8 cellular contexts compared by ENCODE assay signal in the genomic region with DNA sequence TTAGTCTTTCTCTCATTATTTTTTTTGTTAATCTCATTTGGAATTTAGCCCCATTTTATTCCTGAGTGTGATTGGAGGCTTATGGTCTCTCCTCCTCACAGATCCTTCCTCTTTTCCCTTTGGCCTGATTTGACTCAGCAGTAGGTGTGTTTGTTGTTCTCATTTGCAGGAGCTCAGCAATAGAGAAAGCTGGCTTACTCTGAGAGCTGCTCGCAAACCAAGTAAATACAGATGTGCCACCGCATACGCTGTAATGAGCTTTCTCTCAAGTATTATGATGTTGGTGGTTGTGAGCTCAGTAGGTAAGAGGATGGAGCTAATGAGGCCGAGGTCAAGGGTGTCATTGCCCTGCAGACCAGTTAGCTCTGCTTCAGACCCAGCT.
A peak's percentile ranks its signal among the peaks of the same experiment; 100 is the strongest.
DNase-seq lines count a peak whose midpoint lies in the region; ATAC-seq, FAIRE-seq and TF ChIP-seq lines count a peak whose summit lies in the region.

No MANE protein-coding gene starts in this region.

- H3K27ac Mint-ChIP-seq in HFFc6 = no peak overlapping the region

- DNase-seq in DMS153 treated with DMSO at 0.1 percent for 48 hours (lab: John Stamatoyannopoulos, UW; ENCODE audit: unreplicated experiment) (peak; percentile 90), NCI-H2029 (lab: John Stamatoyannopoulos, UW) (peak; percentile 95), HCEC 1CT (no peak), HFFc6 (no peak), SK-N-SH (no peak)
- DNase-seq in activated T-cell treated with anti-CD3 and anti-CD28 coated beads, Interleukin-2, amount 50 U/mL, for 1 hour = no peak

- no peak overlapping the region for H3K4me3 ChIP-seq in SK-N-SH (ENCODE audit: low read depth in 2 of 2, low read length in 1 of 2)

- H3K27ac ChIP-seq in SK-N-SH (ENCODE audit: low read depth in 2 of 2, low read length in 1 of 2) = no peak overlapping the region

- peaks cover 31% of the 10 kb centered on the region for H3K36me3 Mint-ChIP-seq in HFFc6 (ENCODE audit: low read depth)

- no peaks in the 10 kb centered on the region for H3F3A ChIP-seq in SK-N-SH (replicated peaks; ENCODE audit: insufficient read depth)

- POLR2A ChIA-PET in SK-N-SH (lab: Yijun Ruan, JAX) = no interaction called here

- H3K36me3 ChIP-seq in SK-N-SH (replicated peaks in 1 of 2; ENCODE audit: control insufficient read depth in 1 of 2, insufficient read depth in 2 of 2, low read length in 1 of 2) = peaks cover 30 to 38% of the 10 kb centered on the region in 2 experiments

- H3K27me3 ChIP-seq in SK-N-SH (ENCODE audit: insufficient read depth) = no peaks in the 10 kb centered on the region

- no peak for TF ChIP-seq CTCF in HFFc6 (IDR thresholded peaks at IDR 0.05)
- TF ChIP-seq CTCF in SK-N-SH (IDR thresholded peaks at IDR 0.05) = no peak

- H3K9me3 Mint-ChIP-seq in HFFc6 = no peaks in the 10 kb centered on the region

- H3K4me1 ChIP-seq in SK-N-SH (ENCODE audit: control insufficient read depth in 1 of 2, insufficient read depth in 2 of 2, low read depth in 1 of 2, low read length in 1 of 2) = peaks cover under 1 to 7% of the 10 kb centered on the region in 2 experiments; a peak in 2 of 4 replicates

- H3K27me3 Mint-ChIP-seq in HFFc6 (ENCODE audit: insufficient read depth) = peaks cover 2% of the 10 kb centered on the region; the same call in 1 of the 2 replicates

- no peaks in the 10 kb centered on the region for H4K20me1 ChIP-seq in SK-N-SH (ENCODE audit: insufficient read depth)

- no peak overlapping the region for H3K9ac ChIP-seq in SK-N-SH

- no peaks in the 10 kb centered on the region for H3K9me2 ChIP-seq in SK-N-SH

- H3K4me1 Mint-ChIP-seq in HFFc6 (ENCODE audit: low read depth) = peaks cover 10% of the 10 kb centered on the region

- TF ChIP-seq RAD21 in SK-N-SH (IDR thresholded peaks at IDR 0.05; ENCODE audit: low read length) = no peak

- CTCF ChIA-PET in SK-N-SH (lab: Yijun Ruan, JAX) = interaction anchor here (0.9 to 1.4 kb wide), 4 partner anchors 8 to 473 kb away, joined by 3 to 4 read pairs (median 3); no protein-coding TSS in a partner anchor

- peak; percentile 76 for FAIRE-seq in islet of Langerhans (lab: Jason Lieb, UNC)

- TF ChIP-seq EP300 in SK-N-SH (IDR thresholded peaks at IDR 0.05; ENCODE audit: borderline replicate concordance in 1 of 2, low read depth in 1 of 2, low read length in 1 of 2) = no peak

- ATAC-seq in GM21723 (IDR thresholded peaks at IDR 0.05; ENCODE audit: unreplicated experiment) = peak; percentile 81

- H3K79me2 ChIP-seq in SK-N-SH (ENCODE audit: insufficient read depth) = 0 out of 2 replicates have a peak, but pooled peaks cover 3% of the 10 kb centered on the region

- no peak overlapping the region for H3K4me2 ChIP-seq in SK-N-SH

- H3K4me3 Mint-ChIP-seq in HFFc6 = no peak overlapping the region

- WGBS in SK-N-SH (ENCODE audit: low lambda C conversion rate) = 91% methylated on average over 4 of the region's 4 CpGs

- H2AFZ ChIP-seq in SK-N-SH (ENCODE audit: low read depth) = no peak overlapping the region

- H3K9me3 ChIP-seq in SK-N-SH = no peaks in the 10 kb centered on the region

TF ChIP-seq in SK-N-SH, 30 proteins besides CTCF, POLR2A, EP300 and RAD21:
- TF ChIP-seq GABPA (IDR thresholded peaks at IDR 0.05; ENCODE audit: low read depth) = no peak
- TF ChIP-seq, protein P1, sequence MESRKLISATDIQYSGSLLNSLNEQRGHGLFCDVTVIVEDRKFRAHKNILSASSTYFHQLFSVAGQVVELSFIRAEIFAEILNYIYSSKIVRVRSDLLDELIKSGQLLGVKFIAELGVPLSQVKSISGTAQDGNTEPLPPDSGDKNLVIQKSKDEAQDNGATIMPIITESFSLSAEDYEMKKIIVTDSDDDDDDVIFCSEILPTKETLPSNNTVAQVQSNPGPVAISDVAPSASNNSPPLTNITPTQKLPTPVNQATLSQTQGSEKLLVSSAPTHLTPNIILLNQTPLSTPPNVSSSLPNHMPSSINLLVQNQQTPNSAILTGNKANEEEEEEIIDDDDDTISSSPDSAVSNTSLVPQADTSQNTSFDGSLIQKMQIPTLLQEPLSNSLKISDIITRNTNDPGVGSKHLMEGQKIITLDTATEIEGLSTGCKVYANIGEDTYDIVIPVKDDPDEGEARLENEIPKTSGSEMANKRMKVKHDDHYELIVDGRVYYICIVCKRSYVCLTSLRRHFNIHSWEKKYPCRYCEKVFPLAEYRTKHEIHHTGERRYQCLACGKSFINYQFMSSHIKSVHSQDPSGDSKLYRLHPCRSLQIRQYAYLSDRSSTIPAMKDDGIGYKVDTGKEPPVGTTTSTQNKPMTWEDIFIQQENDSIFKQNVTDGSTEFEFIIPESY (IDR thresholded peaks at IDR 0.05; ENCODE audit: borderline replicate concordance, low read depth) = no peak
- no peak for TF ChIP-seq CHD2 (IDR thresholded peaks at IDR 0.05; ENCODE audit: low read length, partially characterized antibody)
- no peak for TF ChIP-seq FOXJ3 (CRISPR knock-in tag; IDR thresholded peaks at IDR 0.05)
- no peak for TF ChIP-seq RFX5 (IDR thresholded peaks at IDR 0.05; ENCODE audit: low read length)
- TF ChIP-seq MEF2A (IDR thresholded peaks at IDR 0.05; ENCODE audit: borderline replicate concordance, low read depth) = no peak
- TF ChIP-seq, protein P2, sequence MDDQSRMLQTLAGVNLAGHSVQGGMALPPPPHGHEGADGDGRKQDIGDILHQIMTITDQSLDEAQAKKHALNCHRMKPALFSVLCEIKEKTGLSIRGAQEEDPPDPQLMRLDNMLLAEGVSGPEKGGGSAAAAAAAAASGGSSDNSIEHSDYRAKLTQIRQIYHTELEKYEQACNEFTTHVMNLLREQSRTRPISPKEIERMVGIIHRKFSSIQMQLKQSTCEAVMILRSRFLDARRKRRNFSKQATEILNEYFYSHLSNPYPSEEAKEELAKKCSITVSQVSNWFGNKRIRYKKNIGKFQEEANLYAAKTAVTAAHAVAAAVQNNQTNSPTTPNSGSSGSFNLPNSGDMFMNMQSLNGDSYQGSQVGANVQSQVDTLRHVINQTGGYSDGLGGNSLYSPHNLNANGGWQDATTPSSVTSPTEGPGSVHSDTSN (IDR thresholded peaks at IDR 0.05) = no peak
- no peak for TF ChIP-seq RCOR1 (IDR thresholded peaks at IDR 0.05; ENCODE audit: low read length)
- TF ChIP-seq MXI1 (IDR thresholded peaks at IDR 0.05; ENCODE audit: low read depth, low read length) = no peak
- no peak for TF ChIP-seq NRF1 (IDR thresholded peaks at IDR 0.05; ENCODE audit: low read depth, low read length)
- TF ChIP-seq SMC3 (IDR thresholded peaks at IDR 0.05; ENCODE audit: low read depth, low read length) = no peak
- TF ChIP-seq, protein P3, sequence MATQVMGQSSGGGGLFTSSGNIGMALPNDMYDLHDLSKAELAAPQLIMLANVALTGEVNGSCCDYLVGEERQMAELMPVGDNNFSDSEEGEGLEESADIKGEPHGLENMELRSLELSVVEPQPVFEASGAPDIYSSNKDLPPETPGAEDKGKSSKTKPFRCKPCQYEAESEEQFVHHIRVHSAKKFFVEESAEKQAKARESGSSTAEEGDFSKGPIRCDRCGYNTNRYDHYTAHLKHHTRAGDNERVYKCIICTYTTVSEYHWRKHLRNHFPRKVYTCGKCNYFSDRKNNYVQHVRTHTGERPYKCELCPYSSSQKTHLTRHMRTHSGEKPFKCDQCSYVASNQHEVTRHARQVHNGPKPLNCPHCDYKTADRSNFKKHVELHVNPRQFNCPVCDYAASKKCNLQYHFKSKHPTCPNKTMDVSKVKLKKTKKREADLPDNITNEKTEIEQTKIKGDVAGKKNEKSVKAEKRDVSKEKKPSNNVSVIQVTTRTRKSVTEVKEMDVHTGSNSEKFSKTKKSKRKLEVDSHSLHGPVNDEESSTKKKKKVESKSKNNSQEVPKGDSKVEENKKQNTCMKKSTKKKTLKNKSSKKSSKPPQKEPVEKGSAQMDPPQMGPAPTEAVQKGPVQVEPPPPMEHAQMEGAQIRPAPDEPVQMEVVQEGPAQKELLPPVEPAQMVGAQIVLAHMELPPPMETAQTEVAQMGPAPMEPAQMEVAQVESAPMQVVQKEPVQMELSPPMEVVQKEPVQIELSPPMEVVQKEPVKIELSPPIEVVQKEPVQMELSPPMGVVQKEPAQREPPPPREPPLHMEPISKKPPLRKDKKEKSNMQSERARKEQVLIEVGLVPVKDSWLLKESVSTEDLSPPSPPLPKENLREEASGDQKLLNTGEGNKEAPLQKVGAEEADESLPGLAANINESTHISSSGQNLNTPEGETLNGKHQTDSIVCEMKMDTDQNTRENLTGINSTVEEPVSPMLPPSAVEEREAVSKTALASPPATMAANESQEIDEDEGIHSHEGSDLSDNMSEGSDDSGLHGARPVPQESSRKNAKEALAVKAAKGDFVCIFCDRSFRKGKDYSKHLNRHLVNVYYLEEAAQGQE (IDR thresholded peaks at IDR 0.05; ENCODE audit: low read depth, low read length) = no peak
- TF ChIP-seq, protein P4, sequence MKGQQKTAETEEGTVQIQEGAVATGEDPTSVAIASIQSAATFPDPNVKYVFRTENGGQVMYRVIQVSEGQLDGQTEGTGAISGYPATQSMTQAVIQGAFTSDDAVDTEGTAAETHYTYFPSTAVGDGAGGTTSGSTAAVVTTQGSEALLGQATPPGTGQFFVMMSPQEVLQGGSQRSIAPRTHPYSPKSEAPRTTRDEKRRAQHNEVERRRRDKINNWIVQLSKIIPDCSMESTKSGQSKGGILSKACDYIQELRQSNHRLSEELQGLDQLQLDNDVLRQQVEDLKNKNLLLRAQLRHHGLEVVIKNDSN (IDR thresholded peaks at IDR 0.05; ENCODE audit: borderline replicate concordance, low read depth) = no peak
- no peak for TF ChIP-seq TAF1 (IDR thresholded peaks at IDR 0.05; ENCODE audit: borderline replicate concordance, low read depth, low read length)
- no peak for TF ChIP-seq FOXM1 (IDR thresholded peaks at IDR 0.05; ENCODE audit: low read depth)
- no peak for TF ChIP-seq SIN3A (IDR thresholded peaks at IDR 0.05; ENCODE audit: borderline replicate concordance, low read depth, low read length)

Comparison
In these comparisons a context has a peak if more than half of its experiments do, and no peak if none do; other contexts are left out.
1. DNase-seq: peak in DMS153 treated with DMSO at 0.1 percent for 48 hours (single experiment) and NCI-H2029 (single experiment); none in HCEC 1CT (single experiment), HFFc6 (single experiment), activated T-cell treated with anti-CD3 and anti-CD28 coated beads, Interleukin-2, amount 50 U/mL, for 1 hour (single experiment) and SK-N-SH (single experiment).